20 cellular contexts compared by ENCODE assay signal in genomic region chr11:94964934-94965333, GRCh38.
"Had no signal": no experiment of that assay in that cellular context is flagged by ENCODE, and none has a peak within 500 bp of the region (broad histone marks: within the 10 kb centered on the region; RNA-seq: fewer than 3 reads in every experiment).

No MANE protein-coding gene starts in this region.

- H2AFZ ChIP-seq: hepatocyte had no signal

- H3K4me2 ChIP-seq: hepatocyte had no signal

- H3K27me3 Mint-ChIP-seq: activated CD4-positive, alpha-beta T cell treated with anti-CD3 and anti-CD28 coated beads, Interleukin-2, amount 10 ng/mL, durations not matched to agents 24 days and 14 days; activated naive CD8-positive, alpha-beta T cell treated with anti-CD3 and anti-CD28 coated beads, Interleukin-2, amount 10 ng/mL, durations not matched to agents 7 days and 5 days; effector memory CD8-positive, alpha-beta T cell had no signal

- DNase-seq: activated CD4-positive, alpha-beta T cell treated with anti-CD3 and anti-CD28 coated beads, Interleukin-2, amount 10 ng/mL, durations not matched to agents 24 days and 14 days; activated CD4-positive, CD25-positive, alpha-beta regulatory T cell; activated CD8-positive, alpha-beta memory T cell treated with anti-CD3 and anti-CD28 coated beads for 24 hours; activated CD8-positive, alpha-beta memory T cell treated with anti-CD3 and anti-CD28 coated beads, Interleukin-2, amount 50 U/mL, for 48 hours; activated gamma-delta T cell treated with Interleukin-2 at 50 U/mL for 16 hours; activated naive CD8-positive, alpha-beta T cell treated with anti-CD3 and anti-CD28 coated beads, Interleukin-2, amount 10 ng/mL, durations not matched to agents 7 days and 5 days; body of pancreas; dermis blood vessel endothelial cell; effector memory CD8-positive, alpha-beta T cell; midbrain; nephron progenitor cell; nucleus accumbens; retina; stimulated activated naive CD4-positive, alpha-beta T cell treated with Interleukin-2 at 50 U/mL for 16 hours; SW 1271 had no signal

- H3K27me3 ChIP-seq: body of pancreas, hepatocyte, tibial nerve had no signal

- H3K4me3 ChIP-seq: body of pancreas, hepatocyte, lung, tibial nerve had no signal

- H3K4me1 ChIP-seq: body of pancreas, tibial nerve had no signal

- H3K27ac ChIP-seq: body of pancreas, hepatocyte, tibial nerve had no signal

- H3K9me3 ChIP-seq: body of pancreas, tibial nerve had no signal

- ATAC-seq: body of pancreas; effector memory CD8-positive, alpha-beta T cell had no signal

- H3K9me3 Mint-ChIP-seq: activated CD4-positive, alpha-beta T cell treated with anti-CD3 and anti-CD28 coated beads, Interleukin-2, amount 10 ng/mL, durations not matched to agents 24 days and 14 days; activated naive CD8-positive, alpha-beta T cell treated with anti-CD3 and anti-CD28 coated beads, Interleukin-2, amount 10 ng/mL, durations not matched to agents 7 days and 5 days; effector memory CD8-positive, alpha-beta T cell; nephron progenitor cell had no signal

- H3K4me3 Mint-ChIP-seq: activated CD4-positive, alpha-beta T cell treated with anti-CD3 and anti-CD28 coated beads, Interleukin-2, amount 10 ng/mL, durations not matched to agents 24 days and 14 days; activated naive CD8-positive, alpha-beta T cell treated with anti-CD3 and anti-CD28 coated beads, Interleukin-2, amount 10 ng/mL, durations not matched to agents 7 days and 5 days; effector memory CD8-positive, alpha-beta T cell; nephron progenitor cell had no signal

- H3K79me2 ChIP-seq: hepatocyte had no signal

- H3K27ac Mint-ChIP-seq: activated CD4-positive, alpha-beta T cell treated with anti-CD3 and anti-CD28 coated beads, Interleukin-2, amount 10 ng/mL, durations not matched to agents 24 days and 14 days; activated naive CD8-positive, alpha-beta T cell treated with anti-CD3 and anti-CD28 coated beads, Interleukin-2, amount 10 ng/mL, durations not matched to agents 7 days and 5 days; nephron progenitor cell had no signal

- FAIRE-seq: islet of Langerhans, urothelium cell line had no signal
